Comparison of ENCODE assay signal across 11 cellular contexts in the genomic region with DNA sequence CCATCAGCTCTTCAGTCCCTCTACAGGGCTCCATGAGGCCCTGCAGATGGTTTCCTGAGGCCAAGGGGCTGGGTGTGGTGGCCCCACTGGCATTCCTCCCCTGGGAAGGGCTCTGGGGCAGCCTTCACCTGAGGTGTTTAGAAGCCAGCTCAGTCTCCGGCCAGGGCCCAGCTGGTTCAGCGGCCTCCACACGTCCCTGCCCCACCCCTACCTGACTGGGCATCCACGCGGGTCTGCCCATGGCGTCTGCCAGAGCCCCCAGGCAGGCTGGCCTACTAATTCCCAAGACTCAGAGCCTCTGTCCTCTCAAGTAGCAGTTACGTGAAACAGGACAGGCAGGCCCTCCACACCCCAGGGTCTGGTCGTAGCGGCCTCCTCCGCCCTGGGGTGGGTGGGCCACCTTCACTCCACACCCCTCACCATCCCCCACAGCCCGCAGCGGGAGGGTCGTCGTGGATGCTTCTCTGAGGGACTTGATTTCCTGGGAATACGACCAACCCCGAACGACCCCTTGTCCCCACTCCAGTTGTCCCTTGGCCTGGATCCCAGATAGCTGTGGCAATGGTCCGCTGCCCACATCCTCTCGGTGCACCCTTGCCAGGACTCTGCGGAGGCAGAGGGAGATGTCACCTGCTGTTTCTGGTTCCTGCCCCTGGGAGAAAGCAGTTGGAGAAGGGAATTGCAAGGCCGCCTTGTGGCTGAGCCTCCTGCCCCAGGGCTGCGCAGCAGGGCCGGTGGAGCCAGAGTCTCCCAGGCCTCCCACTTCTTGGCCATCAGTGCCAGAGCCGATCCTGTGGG. TPM values are rescaled to one million over a fixed set of nuclear protein-coding genes. Genes with fewer than 3 reads are reported as not detected.
DNase-seq lines count a peak whose midpoint lies in the region; ATAC-seq and TF ChIP-seq lines count a peak whose summit lies in the region.
"Had no signal": no experiment of that assay in that cellular context is flagged by ENCODE, and none has a peak within 500 bp of the region (broad histone marks: within the 10 kb centered on the region; RNA-seq: fewer than 3 reads in every experiment).

No MANE protein-coding gene starts in this region.

- H3K9me2 ChIP-seq in GM23338 (ENCODE audit: insufficient read depth) = no peaks in the 10 kb centered on the region

- H3K36me3 ChIP-seq in GM23338 (ENCODE audit: insufficient read depth) = peaks cover 36% of the 10 kb centered on the region
- H3K36me3 ChIP-seq in ascending aorta = peaks cover 81 to 97% of the 10 kb centered on the region in 2 donors
- peaks cover 91% of the 10 kb centered on the region for H3K36me3 ChIP-seq in skeletal muscle satellite cell (ENCODE audit: insufficient read depth, low read length)

- no peak overlapping the region for H3K4me3 ChIP-seq in GM23338
- H3K4me3 ChIP-seq in ascending aorta = no peak overlapping the region
- no peak overlapping the region for H3K4me3 ChIP-seq in right cardiac atrium (ENCODE audit: low read length)
- no peak overlapping the region for H3K4me3 ChIP-seq in skeletal muscle satellite cell (ENCODE audit: low read length)

- H3K79me2 ChIP-seq in GM23338 (replicated peaks; ENCODE audit: insufficient read depth) = no peaks in the 10 kb centered on the region

- TF ChIP-seq POLR2A in GM18505 (IDR thresholded peaks at IDR 0.05; ENCODE audit: borderline replicate concordance, extremely low read depth, insufficient read depth, insufficient read length) = no peak

- 49% methylated on average over 24 of the region's 24 CpGs for WGBS in right cardiac atrium

- no peak overlapping the region for H3K27ac Mint-ChIP-seq in GM23338
- H3K27ac Mint-ChIP-seq: activated naive CD8-positive, alpha-beta T cell had no signal

- peaks cover 68% of the 10 kb centered on the region for H3K36me3 Mint-ChIP-seq in GM23338 (ENCODE audit: low read depth)
- H3K36me3 Mint-ChIP-seq: activated naive CD8-positive, alpha-beta T cell had no signal

- intact Hi-C loops in ascending aorta (cut with DNase I) (loop anchor here (5.0 to 10.0 kb wide), 2 partner anchors 112 to 325 kb away; a partner anchor contains a TSS), right cardiac atrium (cut with DNase I) (loop anchor here in 2 of 4 donors (5.0 to 10.0 kb wide), 2 partner anchors 63 to 65 kb away; no protein-coding TSS in a partner anchor)

- ATAC-seq in GM23338 = no peak
- ATAC-seq in right cardiac atrium = peak; percentile 0 to 2
- ATAC-seq in GM18505 (IDR thresholded peaks at IDR 0.05; ENCODE audit: unreplicated experiment) = no peak

- DNase-seq in GM23338 (ENCODE audit: low spot score) (no peak), ascending aorta (ENCODE audit: low spot score in 2 of 2) (no peak), right cardiac atrium (peak in 1 of 3 donors; percentile 74), HK-2 (ENCODE audit: unreplicated experiment) (no peak), putamen (ENCODE audit: low spot score) (no peak), iPS-NIHi11 (ENCODE audit: low spot score) (no peak)
- DNase-seq: stimulated activated naive CD4-positive, alpha-beta T cell had no signal

- peak overlapping the region; percentile 71 for H3K9ac ChIP-seq in skeletal muscle satellite cell (ENCODE audit: low read depth, low read length)

- no peaks in the 10 kb centered on the region for H3K9me3 ChIP-seq in ascending aorta
- H3K9me3 ChIP-seq in right cardiac atrium (ENCODE audit: control insufficient read depth, low read length) = no peaks in the 10 kb centered on the region
- no peaks in the 10 kb centered on the region for H3K9me3 ChIP-seq in skeletal muscle satellite cell (replicated peaks; ENCODE audit: low read length)

- H3F3A ChIP-seq in GM23338 (replicated peaks; ENCODE audit: low read depth) = peaks cover 5% of the 10 kb centered on the region; the same call in 1 of the 2 replicates

- H3K27me3 ChIP-seq in GM23338 (ENCODE audit: insufficient read depth) (no peaks in the 10 kb centered on the region), ascending aorta (no peaks in the 10 kb centered on the region), right cardiac atrium (ENCODE audit: control insufficient read depth, insufficient read depth) (no peaks in the 10 kb centered on the region), skeletal muscle satellite cell (ENCODE audit: control insufficient read depth, insufficient read depth, low read length) (no peaks in the 10 kb centered on the region)

- no peak overlapping the region for H3K4me2 ChIP-seq in GM23338
- peak overlapping the region; percentile 44 for H3K4me2 ChIP-seq in skeletal muscle satellite cell (ENCODE audit: low read length)

- no peak overlapping the region for H2AFZ ChIP-seq in GM23338

- peak overlapping the region; percentile 39; the same call in 1 of the 2 replicates for H3K27ac ChIP-seq in GM23338 (ENCODE audit: low read depth)
- peak overlapping the region; percentile 76 to 85 for H3K27ac ChIP-seq in ascending aorta
- peak overlapping the region; percentile 79 for H3K27ac ChIP-seq in right cardiac atrium (ENCODE audit: low read length)

- H3K4me1 ChIP-seq in GM23338 (ENCODE audit: insufficient read depth) = no peaks in the 10 kb centered on the region
- peaks cover 4 to 38% of the 10 kb centered on the region in 2 donors for H3K4me1 ChIP-seq in ascending aorta
- peaks cover 29% of the 10 kb centered on the region for H3K4me1 ChIP-seq in right cardiac atrium (ENCODE audit: control insufficient read depth, insufficient read depth, low read length)
- H3K4me1 ChIP-seq in skeletal muscle satellite cell (ENCODE audit: control insufficient read depth, insufficient read depth, low read length) = peaks cover 27% of the 10 kb centered on the region

- TF ChIP-seq CTCF in GM23338 (conservative IDR thresholded peaks at IDR 0.05; ENCODE audit: low read depth in 2 of 2) (no peak), ascending aorta (IDR thresholded peaks at IDR 0.05) (no peak)

- no peak overlapping the region for H3K4me3 Mint-ChIP-seq in GM23338
- H3K4me3 Mint-ChIP-seq: activated naive CD8-positive, alpha-beta T cell had no signal

- no peaks in the 10 kb centered on the region for H3K9me3 Mint-ChIP-seq in GM23338

- peaks cover 2% of the 10 kb centered on the region for H4K20me1 ChIP-seq in GM23338 (replicated peaks; ENCODE audit: insufficient read depth)

- H3K27me3 Mint-ChIP-seq in GM23338 (ENCODE audit: insufficient read depth, low read depth, poor library complexity) = peaks cover 18% of the 10 kb centered on the region
- H3K27me3 Mint-ChIP-seq: activated naive CD8-positive, alpha-beta T cell had no signal

- H3K4me1 Mint-ChIP-seq in GM23338 = 0 out of 3 replicates have a peak, but pooled peaks cover 2% of the 10 kb centered on the region

TF ChIP-seq in GM23338, 12 proteins besides CTCF, POLR2A, EP300 and RAD21 (continues in another document):
- no peak for TF ChIP-seq CREB1 (CRISPR knock-in tag; IDR thresholded peaks at IDR 0.05; ENCODE audit: low read depth)

RNA-seq across cellular contexts. Expression of a gene that starts 24.3 kb away (rescaled TPM):
- 8.0 and 20.5 TPM in 2 replicates for total RNA-seq in GM23338 (2014; rRNA removed; shearing (Covaris generic))
- polyA plus RNA-seq in GM23338 (2016; fragmentation: Nextera tagmentation; extraction: Ambion mirVana) (19.1 and 21.8 TPM in 2 replicates), right cardiac atrium (0.91 TPM)
- total RNA-seq in ascending aorta (not detected), right cardiac atrium (under 1 TPM; 0.22 to 0.85 (median 0.54) TPM)
- total RNA-seq in skeletal muscle satellite cell (2012; rRNA removed) = 0.25 TPM in 1 of 2 replicates, not detected in the other

RNA-seq across cellular contexts. Expression of a gene that starts 53.4 kb away (rescaled TPM):
- not detected in 2 replicates for total RNA-seq in GM23338 (2014; rRNA removed; shearing (Covaris generic))
- polyA plus RNA-seq in GM23338 (2016; fragmentation: Nextera tagmentation; extraction: Ambion mirVana) (1.6 and 4.8 TPM in 2 replicates), right cardiac atrium (not detected)
- total RNA-seq in ascending aorta (not detected), right cardiac atrium (1 to 10 TPM in 1 of 4 donors, under 1 TPM in 1, not detected in 2; 0.79 to 1.1 TPM)
- total RNA-seq in skeletal muscle satellite cell (2012; rRNA removed) = not detected in 2 replicates
- total RNA-seq: epithelial cell of proximal tubule had no signal

Comparison
In these comparisons a context has a peak if more than half of its experiments do, and no peak if none do; other contexts are left out.
1. ATAC-seq: peak in right cardiac atrium (2 of 2); none in GM23338 (single experiment) and GM18505 (single experiment).
2. Peak in every context shown above with its lines, with median percentiles within 50 percentile points of each other: H3K27ac ChIP-seq.